16 cellular contexts compared by ENCODE assay signal in the genomic region with DNA sequence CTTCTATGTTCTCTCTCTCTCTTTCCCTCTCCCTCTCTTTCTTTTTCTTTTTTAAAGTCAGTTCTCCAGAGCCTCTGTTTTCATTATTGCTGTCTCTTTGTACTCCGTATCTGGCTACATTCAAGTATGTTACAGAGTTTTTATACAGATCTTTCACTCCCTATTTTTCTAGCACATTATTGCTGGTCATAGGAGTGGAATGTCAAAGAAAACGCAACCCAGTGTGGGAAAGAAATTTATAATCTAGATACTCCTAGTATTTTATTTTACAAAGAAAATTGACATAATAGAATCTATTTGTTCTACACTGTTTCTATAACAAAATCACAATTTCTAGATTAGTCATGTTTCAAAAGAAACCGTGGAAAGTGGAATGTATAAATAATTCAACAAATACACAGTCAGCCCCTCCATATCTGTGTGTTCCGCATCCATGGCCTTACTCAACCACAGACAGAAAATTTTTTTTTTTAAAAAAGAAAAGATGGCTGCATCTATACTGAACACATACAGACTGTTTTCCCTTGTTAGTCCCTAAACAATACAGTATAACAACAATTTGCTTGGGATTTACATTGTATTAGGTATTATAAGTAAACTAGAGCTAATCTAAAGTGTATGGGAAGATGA. TPM values are rescaled to one million over a fixed set of nuclear protein-coding genes. Genes with fewer than 3 reads are reported as not detected.
A peak's percentile ranks its signal among the peaks of the same experiment; 100 is the strongest.
DNase-seq lines count a peak whose midpoint lies in the region; ATAC-seq and TF ChIP-seq lines count a peak whose summit lies in the region.
"Had no signal": no experiment of that assay in that cellular context is flagged by ENCODE, and none has a peak within 500 bp of the region (broad histone marks: within the 10 kb centered on the region; RNA-seq: fewer than 3 reads in every experiment).

No MANE protein-coding gene starts in this region.

- H3K27me3 Mint-ChIP-seq in mesothelial cell of epicardium (ENCODE audit: low read depth): no peaks in the 10 kb centered on the region
- no peaks in the 10 kb centered on the region for H3K27me3 Mint-ChIP-seq in stimulated activated memory B cell treated with anti-CD40 and anti-IgM and Interleukin-4, amounts not matched to agents 10 μg/mL and 1 μg/mL and 100 μg/mL, for 72 hours
- H3K27me3 Mint-ChIP-seq: CD4-positive, alpha-beta memory T cell; stimulated activated naive B cell treated with anti-CD40 and anti-IgM and Interleukin-4, amounts not matched to agents 10 μg/mL and 1 μg/mL and 100 μg/mL, for 72 hours had no signal

- H3K9me3 ChIP-seq in SK-N-SH (no peaks in the 10 kb centered on the region), transverse colon (peaks cover under 1 to 8% of the 10 kb centered on the region in 2 donors), prostate gland (no peaks in the 10 kb centered on the region)

- no peak for TF ChIP-seq RAD21 in SK-N-SH (IDR thresholded peaks at IDR 0.05; ENCODE audit: low read length)

- H3K4me3 ChIP-seq in SK-N-SH (ENCODE audit: low read depth in 2 of 2, low read length in 1 of 2) (no peak overlapping the region), coronary artery (peak overlapping the region; percentile 53), transverse colon (no peak overlapping the region), prostate gland (no peak overlapping the region)
- H3K4me3 ChIP-seq: right lobe of liver had no signal

- peaks cover 30% of the 10 kb centered on the region for H3K9me3 Mint-ChIP-seq in mesothelial cell of epicardium
- peaks cover 14% of the 10 kb centered on the region for H3K9me3 Mint-ChIP-seq in stimulated activated memory B cell treated with anti-CD40 and anti-IgM and Interleukin-4, amounts not matched to agents 10 μg/mL and 1 μg/mL and 100 μg/mL, for 72 hours

- peak overlapping the region; percentile 7; the same call in 1 of the 2 replicates for H3K4me2 ChIP-seq in SK-N-SH

- 68% methylated on average over 4 of the region's 4 CpGs for WGBS in SK-N-SH (ENCODE audit: low lambda C conversion rate)
- WGBS in transverse colon (ENCODE audit: low coverage in 1 of 2), 2 donors: 80 to 81% methylated on average over 4 of the region's 4 CpGs
- WGBS in prostate gland: 84% methylated on average over 4 of the region's 4 CpGs

- H3K36me3 Mint-ChIP-seq in mesothelial cell of epicardium: peaks cover 25% of the 10 kb centered on the region
- H3K36me3 Mint-ChIP-seq in stimulated activated memory B cell treated with anti-CD40 and anti-IgM and Interleukin-4, amounts not matched to agents 10 μg/mL and 1 μg/mL and 100 μg/mL, for 72 hours: peaks cover 21% of the 10 kb centered on the region

- peak overlapping the region; percentile 36 for H3K4me3 Mint-ChIP-seq in mesothelial cell of epicardium
- no peak overlapping the region for H3K4me3 Mint-ChIP-seq in stimulated activated memory B cell treated with anti-CD40 and anti-IgM and Interleukin-4, amounts not matched to agents 10 μg/mL and 1 μg/mL and 100 μg/mL, for 72 hours
- H3K4me3 Mint-ChIP-seq: activated naive CD4-positive, alpha-beta T cell treated with anti-CD3 and anti-CD28 coated beads for 36 hours; CD4-positive, alpha-beta memory T cell; nephron progenitor cell; stimulated activated naive B cell treated with anti-CD40 and anti-IgM and Interleukin-4, amounts not matched to agents 10 μg/mL and 1 μg/mL and 100 μg/mL, for 72 hours had no signal

- H3K27ac Mint-ChIP-seq in mesothelial cell of epicardium: peak overlapping the region; percentile 90
- no peak overlapping the region for H3K27ac Mint-ChIP-seq in stimulated activated memory B cell treated with anti-CD40 and anti-IgM and Interleukin-4, amounts not matched to agents 10 μg/mL and 1 μg/mL and 100 μg/mL, for 72 hours
- H3K27ac Mint-ChIP-seq: CD4-positive, alpha-beta memory T cell; nephron progenitor cell; stimulated activated naive B cell treated with anti-CD40 and anti-IgM and Interleukin-4, amounts not matched to agents 10 μg/mL and 1 μg/mL and 100 μg/mL, for 72 hours had no signal

- H3K27me3 ChIP-seq in SK-N-SH (ENCODE audit: insufficient read depth) (no peaks in the 10 kb centered on the region), transverse colon (no peaks in the 10 kb centered on the region), prostate gland (replicated peaks; ENCODE audit: insufficient read depth) (no peaks in the 10 kb centered on the region)
- H3K27me3 ChIP-seq: right lobe of liver had no signal

- H3F3A ChIP-seq in SK-N-SH (replicated peaks; ENCODE audit: insufficient read depth): peaks cover 11% of the 10 kb centered on the region

- TF ChIP-seq CTCF in SK-N-SH (IDR thresholded peaks at IDR 0.05) (no peak), coronary artery (IDR thresholded peaks at IDR 0.05) (no peak), mesothelial cell of epicardium (IDR thresholded peaks at IDR 0.05; ENCODE audit: unreplicated experiment) (no peak), transverse colon (IDR thresholded peaks at IDR 0.05) (no peak), prostate gland (IDR thresholded peaks at IDR 0.05) (no peak)

- in situ Hi-C loops in transverse colon (cut with MboI; ENCODE audit: low pct_ligation_motif_present in 1 of 4, low pct_unique_long_range_greater_than_20kb in 1 of 4, low sequenced_read_pairs in 3 of 4): loop anchor here in 1 of 4 donors (25.0 kb wide), 1 partner anchor 91 kb away; the partner anchor contains the start of gene NAB1

- CTCF ChIA-PET in SK-N-SH (lab: Yijun Ruan, JAX): no interaction called here

- H3K9ac ChIP-seq in SK-N-SH: peak overlapping the region; percentile 27; the same call in 1 of the 2 replicates

- H3K9me2 ChIP-seq in SK-N-SH: no peaks in the 10 kb centered on the region

- TF ChIP-seq POLR2A in transverse colon (IDR thresholded peaks at IDR 0.05) (no peak), prostate gland (IDR thresholded peaks at IDR 0.05) (no peak)

- intact Hi-C loops in transverse colon (cut with DNase I; ENCODE audit: low total_unique reads): no loop called here
- intact Hi-C loops in prostate gland (cut with DNase I): no loop called here

- TF ChIP-seq EP300 in SK-N-SH (IDR thresholded peaks at IDR 0.05; ENCODE audit: borderline replicate concordance in 1 of 2, low read depth in 1 of 2, low read length in 1 of 2) (no peak), transverse colon (IDR thresholded peaks at IDR 0.05; ENCODE audit: low read depth) (no peak)

- DNase-seq in SK-N-SH (no peak), coronary artery (ENCODE audit: low spot score) (no peak), mesothelial cell of epicardium (ENCODE audit: low spot score in 2 of 2, unreplicated experiment in 2 of 2) (no peak), transverse colon (no peak), NOMO-1 (lab: John Stamatoyannopoulos, UW; ENCODE audit: unreplicated experiment in 2 of 2) (no peak), prostate gland (ENCODE audit: low spot score) (no peak)
- DNase-seq: activated naive CD4-positive, alpha-beta T cell treated with anti-CD3 and anti-CD28 coated beads for 36 hours; CD4-positive, alpha-beta memory T cell; EL; hippocampal formation; NCI-H2081; nephron progenitor cell; right lobe of liver; stimulated activated naive B cell treated with anti-CD40 and anti-IgM and Interleukin-4, amounts not matched to agents 10 μg/mL and 1 μg/mL and 100 μg/mL, for 72 hours had no signal

- H3K27ac ChIP-seq in SK-N-SH (ENCODE audit: low read depth in 2 of 2, low read length in 1 of 2) (peak overlapping the region in 1 of 2 experiments; percentile 66; a peak in 2 of 4 replicates), coronary artery (peak overlapping the region; percentile 13 to 73), transverse colon (peak overlapping the region in 3 of 4 donors; percentile 16 to 34 (median 19)), prostate gland (no peak overlapping the region)
- H3K27ac ChIP-seq: epithelial cell of prostate, right lobe of liver had no signal

- POLR2A ChIA-PET in SK-N-SH (lab: Yijun Ruan, JAX): no interaction called here

- H3K36me3 ChIP-seq in SK-N-SH (replicated peaks in 1 of 2; ENCODE audit: control insufficient read depth in 1 of 2, insufficient read depth in 2 of 2, low read length in 1 of 2) (no peaks in the 10 kb centered on the region), transverse colon (no peaks in the 10 kb centered on the region), prostate gland (no peaks in the 10 kb centered on the region)
- H3K36me3 ChIP-seq: right lobe of liver had no signal

- H2AFZ ChIP-seq in SK-N-SH (ENCODE audit: low read depth): peak overlapping the region; percentile 75; the same call in 1 of the 2 replicates

- H3K4me1 ChIP-seq in SK-N-SH (ENCODE audit: control insufficient read depth in 1 of 2, insufficient read depth in 2 of 2, low read depth in 1 of 2, low read length in 1 of 2) (no peaks in the 10 kb centered on the region), transverse colon (peaks cover 0 to 8% (median 0%) of the 10 kb centered on the region in 4 donors), prostate gland (replicated peaks) (no peaks in the 10 kb centered on the region)
- H3K4me1 ChIP-seq: right lobe of liver had no signal

- no peaks in the 10 kb centered on the region for H3K79me2 ChIP-seq in SK-N-SH (ENCODE audit: insufficient read depth)

- H3K4me1 Mint-ChIP-seq in mesothelial cell of epicardium: peaks cover 11% of the 10 kb centered on the region
- H3K4me1 Mint-ChIP-seq in stimulated activated memory B cell treated with anti-CD40 and anti-IgM and Interleukin-4, amounts not matched to agents 10 μg/mL and 1 μg/mL and 100 μg/mL, for 72 hours: no peaks in the 10 kb centered on the region
- H3K4me1 Mint-ChIP-seq: CD4-positive, alpha-beta memory T cell; nephron progenitor cell; stimulated activated naive B cell treated with anti-CD40 and anti-IgM and Interleukin-4, amounts not matched to agents 10 μg/mL and 1 μg/mL and 100 μg/mL, for 72 hours had no signal

- no peak for ATAC-seq in stimulated activated memory B cell treated with anti-CD40 and anti-IgM and Interleukin-4, amounts not matched to agents 10 μg/mL and 1 μg/mL and 100 μg/mL, for 72 hours
- ATAC-seq: right lobe of liver; stimulated activated naive B cell treated with anti-CD40 and anti-IgM and Interleukin-4, amounts not matched to agents 10 μg/mL and 1 μg/mL and 100 μg/mL, for 72 hours had no signal

- H4K20me1 ChIP-seq in SK-N-SH (ENCODE audit: insufficient read depth): no peaks in the 10 kb centered on the region

TF ChIP-seq in SK-N-SH, 30 proteins besides CTCF, POLR2A, EP300 and RAD21 (continues in another document):
- TF ChIP-seq MEF2A (IDR thresholded peaks at IDR 0.05; ENCODE audit: borderline replicate concordance, low read depth) (no peak), YY1 (IDR thresholded peaks at IDR 0.05; ENCODE audit: low read depth) (no peak)

RNA-seq across cellular contexts. Expression of gene NEMP2, which starts 11.3 kb away (rescaled TPM):
- 1.8 and 2.0 TPM in 2 replicates for polyA plus RNA-seq in SK-N-SH (2012; rRNA removed)
- 1.8 and 3.0 TPM in 2 replicates for polyA plus RNA-seq in SK-N-SH (2012; cell fraction: cytosol; rRNA removed)
- 0.39 and 0.77 TPM in 2 replicates for polyA plus RNA-seq in SK-N-SH (2012; cell fraction: nucleus; rRNA removed)
- total RNA-seq in mesothelial cell of epicardium (17.6 to 21.1 TPM (median 18.9 TPM) in 3 replicates), transverse colon (1 to 10 TPM in 2 of 4 donors, under 1 TPM in 1, not detected in 1; 0.20 to 2.4 (median 1.6) TPM), prostate gland (10 to 100 TPM in 1 of 2 donors, 1 to 10 TPM in 1; 4.6 to 14.0 TPM)

Comparison
In these comparisons a context has a peak if more than half of its experiments do, and no peak if none do; other contexts are left out.
1. H3K27ac ChIP-seq: peak in coronary artery (2 of 2) and transverse colon (3 of 4); none in prostate gland (0 of 2).